ENCODE assay signal across 7 cellular contexts in the genomic region with DNA sequence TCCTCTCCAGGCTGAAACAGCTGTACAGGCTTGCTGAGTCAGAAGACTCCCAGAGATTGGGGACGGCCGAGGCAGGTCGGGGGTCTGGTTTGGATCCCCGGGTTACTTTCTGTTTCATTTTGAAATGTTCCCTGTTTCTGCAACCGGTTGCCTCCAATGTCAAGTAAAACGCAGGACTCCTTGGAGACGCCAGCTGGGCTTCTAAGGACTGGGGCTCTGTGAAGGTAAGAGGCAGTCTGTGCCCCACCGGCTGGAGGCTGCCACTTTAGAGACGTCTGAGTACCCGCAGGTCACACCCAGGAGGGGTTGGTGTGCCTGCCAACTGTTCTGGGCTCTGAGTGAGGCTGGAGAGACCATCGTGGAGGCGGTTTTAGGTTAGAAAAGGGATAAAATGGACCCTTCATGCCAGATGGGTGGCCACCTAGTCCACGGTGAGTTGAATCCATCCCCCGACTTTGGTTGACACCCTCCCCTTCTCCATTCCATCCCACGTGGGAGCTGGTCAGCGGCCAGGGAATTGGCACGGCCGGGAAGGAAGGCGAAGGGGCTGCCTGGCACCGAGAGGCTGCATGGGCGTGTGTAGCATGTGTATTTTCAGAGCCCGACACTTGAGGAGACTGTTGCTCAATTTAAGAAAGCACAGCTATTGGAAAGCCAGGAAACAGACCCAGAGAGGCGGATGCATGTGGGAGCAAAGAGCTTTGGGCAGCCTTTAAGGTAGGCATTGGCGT.
DNase-seq lines count a peak whose midpoint lies in the region; ATAC-seq, FAIRE-seq and TF ChIP-seq lines count a peak whose summit lies in the region.

No MANE protein-coding gene starts in this region.

- ATAC-seq in GM19324 (IDR thresholded peaks at IDR 0.05; ENCODE audit: low FRiP score, unreplicated experiment): peak; percentile 51
- ATAC-seq in natural killer cell treated with Interleukin-12 subunit alpha and Interleukin-12 subunit beta and Interleukin-15 and Interleukin-18, amount 100 ng/mL, for 72 hours: peak; percentile 68 to 78

- peaks cover 37% of the 10 kb centered on the region for H3K27me3 Mint-ChIP-seq in activated naive CD8-positive, alpha-beta T cell treated with anti-CD3 and anti-CD28 coated beads for 36 hours
- H3K27me3 Mint-ChIP-seq in natural killer cell treated with Interleukin-12 subunit alpha and Interleukin-12 subunit beta and Interleukin-15 and Interleukin-18, amount 100 ng/mL, for 72 hours: peaks cover 34 to 50% of the 10 kb centered on the region in 2 donors

- TF ChIP-seq POLR2A in GM12891 (IDR thresholded peaks at IDR 0.05; ENCODE audit: low read depth, low read length): no peak

- FAIRE-seq in urothelium cell line (lab: Jason Lieb, UNC) (no peak), GM12891 (lab: Jason Lieb, UNC) (no peak)

- H3K4me3 Mint-ChIP-seq in activated naive CD8-positive, alpha-beta T cell treated with anti-CD3 and anti-CD28 coated beads for 36 hours: peak overlapping the region; percentile 82
- peak overlapping the region; percentile 75 for H3K4me3 Mint-ChIP-seq in natural killer cell treated with Interleukin-12 subunit alpha and Interleukin-12 subunit beta and Interleukin-15 and Interleukin-18, amount 100 ng/mL, for 72 hours

- no peak overlapping the region for H3K27ac Mint-ChIP-seq in activated naive CD8-positive, alpha-beta T cell treated with anti-CD3 and anti-CD28 coated beads for 36 hours
- H3K27ac Mint-ChIP-seq in natural killer cell treated with Interleukin-12 subunit alpha and Interleukin-12 subunit beta and Interleukin-15 and Interleukin-18, amount 100 ng/mL, for 72 hours: peak overlapping the region in 1 of 2 donors; percentile 56

- H3K4me1 Mint-ChIP-seq in activated naive CD8-positive, alpha-beta T cell treated with anti-CD3 and anti-CD28 coated beads for 36 hours: peaks cover 13% of the 10 kb centered on the region
- peaks cover 16 to 28% of the 10 kb centered on the region in 2 donors for H3K4me1 Mint-ChIP-seq in natural killer cell treated with Interleukin-12 subunit alpha and Interleukin-12 subunit beta and Interleukin-15 and Interleukin-18, amount 100 ng/mL, for 72 hours (ENCODE audit: low read depth in 2 of 2)

- DNase-seq in NCI-H69 (lab: John Stamatoyannopoulos, UW): peak; percentile 27
- peak; percentile 18 for DNase-seq in activated naive CD8-positive, alpha-beta T cell treated with anti-CD3 and anti-CD28 coated beads for 36 hours
- peak; percentile 8 for DNase-seq in germinal center (ENCODE audit: low spot score)
- no peak for DNase-seq in natural killer cell treated with Interleukin-12 subunit alpha and Interleukin-12 subunit beta and Interleukin-15 and Interleukin-18, amount 100 ng/mL, for 72 hours (ENCODE audit: low spot score)
- peak; percentile 56 for DNase-seq in urothelium cell line (ENCODE audit: low spot score)
- DNase-seq in GM12891 (ENCODE audit: insufficient read length, low spot score): no peak

- no peaks in the 10 kb centered on the region for H3K9me3 Mint-ChIP-seq in activated naive CD8-positive, alpha-beta T cell treated with anti-CD3 and anti-CD28 coated beads for 36 hours
- H3K9me3 Mint-ChIP-seq in natural killer cell treated with Interleukin-12 subunit alpha and Interleukin-12 subunit beta and Interleukin-15 and Interleukin-18, amount 100 ng/mL, for 72 hours: no peaks in the 10 kb centered on the region

- H3K36me3 Mint-ChIP-seq in activated naive CD8-positive, alpha-beta T cell treated with anti-CD3 and anti-CD28 coated beads for 36 hours: no peaks in the 10 kb centered on the region
- peaks cover 5% of the 10 kb centered on the region for H3K36me3 Mint-ChIP-seq in natural killer cell treated with Interleukin-12 subunit alpha and Interleukin-12 subunit beta and Interleukin-15 and Interleukin-18, amount 100 ng/mL, for 72 hours

TF ChIP-seq in GM12891, 5 proteins besides CTCF, POLR2A, EP300 and RAD21:
- TF ChIP-seq PAX5 (IDR thresholded peaks at IDR 0.05; ENCODE audit: insufficient read depth, low read length, severe bottlenecking) (no peak), POU2F2 (IDR thresholded peaks at IDR 0.05; ENCODE audit: low read depth, low read length) (no peak), SPI1 (IDR thresholded peaks at IDR 0.05; ENCODE audit: low read depth, low read length) (no peak), POLR2AphosphoS5 (IDR thresholded peaks at IDR 0.05; ENCODE audit: low read depth, low read length) (no peak), TAF1 (IDR thresholded peaks at IDR 0.05; ENCODE audit: low read depth, low read length) (no peak)

Comparison
In these comparisons a context has a peak if more than half of its experiments do, and no peak if none do; other contexts are left out.
1. DNase-seq: peak in NCI-H69 (single experiment), activated naive CD8-positive, alpha-beta T cell treated with anti-CD3 and anti-CD28 coated beads for 36 hours (single experiment), germinal center (single experiment) and urothelium cell line (single experiment); none in natural killer cell treated with Interleukin-12 subunit alpha and Interleukin-12 subunit beta and Interleukin-15 and Interleukin-18, amount 100 ng/mL, for 72 hours (single experiment) and GM12891 (single experiment).